ENCODE assay signal across 18 cellular contexts in the genomic region with DNA sequence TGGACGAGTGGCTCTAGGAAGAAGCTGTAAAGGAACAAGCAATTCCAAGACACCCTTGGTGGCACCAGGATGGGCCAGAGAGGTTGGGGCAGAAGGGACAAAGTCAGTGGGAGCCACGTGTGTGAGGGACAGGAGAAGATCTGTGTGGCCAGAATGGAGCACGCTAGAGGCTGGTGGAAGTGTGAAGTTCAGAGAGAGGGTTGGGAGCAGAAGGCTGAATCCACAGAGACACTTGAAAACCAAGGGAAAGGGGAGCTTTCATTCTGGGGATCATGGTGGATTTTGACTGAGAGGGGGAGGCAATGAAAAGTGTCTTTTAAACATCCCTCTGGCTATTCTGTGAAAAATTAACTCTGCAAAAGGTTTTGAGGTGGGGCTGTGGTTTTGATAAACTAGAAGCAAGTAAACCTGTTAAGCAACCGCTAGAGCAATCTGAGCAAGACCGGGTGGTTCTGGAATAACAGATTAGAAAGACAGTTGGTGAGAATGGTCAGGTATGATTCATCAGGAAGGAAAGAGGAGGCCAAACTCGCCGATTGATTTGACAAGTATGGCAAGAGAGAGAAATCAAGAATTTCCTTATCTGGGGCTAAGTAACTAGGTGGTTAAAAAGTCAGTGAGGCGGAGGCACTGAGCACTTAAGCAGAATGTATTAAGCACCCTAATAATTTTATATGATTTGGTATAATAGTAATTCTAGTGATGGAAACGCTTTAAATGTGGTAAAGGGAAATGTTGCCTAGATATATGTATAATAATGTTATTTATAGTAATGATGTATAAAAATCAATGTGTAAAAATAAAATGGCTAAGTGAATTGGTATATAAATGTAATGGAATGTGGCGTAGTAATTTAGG.
DNase-seq lines count a peak whose midpoint lies in the region; ATAC-seq, FAIRE-seq and TF ChIP-seq lines count a peak whose summit lies in the region.
"Had no signal": no experiment of that assay in that cellular context is flagged by ENCODE, and none has a peak within 500 bp of the region (broad histone marks: within the 10 kb centered on the region; RNA-seq: fewer than 3 reads in every experiment).

No MANE protein-coding gene starts in this region.

- H3K9me3 ChIP-seq in astrocyte (ENCODE audit: insufficient read depth, low read depth, low read length): no peaks in the 10 kb centered on the region
- H3K9me3 ChIP-seq in naive thymus-derived CD4-positive, alpha-beta T cell (ENCODE audit: control insufficient read depth in 2 of 3, low read length in 3 of 3): no peaks in the 10 kb centered on the region
- H3K9me3 ChIP-seq: spleen had no signal

- H3K4me1 ChIP-seq in astrocyte (ENCODE audit: insufficient read depth, low read length): no peaks in the 10 kb centered on the region
- no peaks in the 10 kb centered on the region for H3K4me1 ChIP-seq in naive thymus-derived CD4-positive, alpha-beta T cell (ENCODE audit: control insufficient read depth in 2 of 2, insufficient read depth in 2 of 2, low read length in 2 of 2)
- H3K4me1 ChIP-seq: spleen had no signal

- intact Hi-C loops in naive thymus-derived CD4-positive, alpha-beta T cell (cut with micrococcal nuclease): no loop called here

- ATAC-seq in GM18909 (IDR thresholded peaks at IDR 0.05; ENCODE audit: poor library complexity, unreplicated experiment) (peak; percentile 70), GM18502 (IDR thresholded peaks at IDR 0.05; ENCODE audit: poor library complexity, unreplicated experiment) (no peak)
- no peak for ATAC-seq in naive thymus-derived CD4-positive, alpha-beta T cell
- ATAC-seq: SK-N-SH treated with all-trans-retinoic acid at 6 μM for 48 hours had no signal

- no peak overlapping the region for H2AFZ ChIP-seq in astrocyte (ENCODE audit: low read depth, low read length)

- H3K27ac ChIP-seq in astrocyte (ENCODE audit: low read depth, low read length): no peak overlapping the region
- no peak overlapping the region for H3K27ac ChIP-seq in naive thymus-derived CD4-positive, alpha-beta T cell (ENCODE audit: low read depth, low read length)
- H3K27ac ChIP-seq: spleen, WERI-Rb-1 had no signal

- no peak overlapping the region for H3K4me3 Mint-ChIP-seq in astrocyte (ENCODE audit: unreplicated experiment)
- no peak overlapping the region for H3K4me3 Mint-ChIP-seq in naive thymus-derived CD4-positive, alpha-beta T cell
- no peak overlapping the region for H3K4me3 Mint-ChIP-seq in chondrocyte (ENCODE audit: unreplicated experiment)
- H3K4me3 Mint-ChIP-seq: immature natural killer cell had no signal

- no peak overlapping the region for H3K4me2 ChIP-seq in astrocyte (ENCODE audit: low read length)

- no peaks in the 10 kb centered on the region for H3K79me2 ChIP-seq in astrocyte (ENCODE audit: insufficient read depth, low read length)

- no peaks in the 10 kb centered on the region for H3K27me3 ChIP-seq in astrocyte (ENCODE audit: insufficient read depth, low read length)
- peaks cover 0 to 3% of the 10 kb centered on the region in 2 donors for H3K27me3 ChIP-seq in naive thymus-derived CD4-positive, alpha-beta T cell (ENCODE audit: control insufficient read depth in 2 of 2, insufficient read depth in 2 of 2, low read length in 2 of 2)
- H3K27me3 ChIP-seq: spleen had no signal

- no peak for FAIRE-seq in astrocyte (lab: Jason Lieb, UNC)
- FAIRE-seq: frontal cortex had no signal

- CTCF ChIA-PET in naive thymus-derived CD4-positive, alpha-beta T cell (lab: Charles Lee): no interaction called here

- H3K9me3 Mint-ChIP-seq in astrocyte (ENCODE audit: unreplicated experiment) (no peaks in the 10 kb centered on the region), chondrocyte (ENCODE audit: low read depth) (no peaks in the 10 kb centered on the region)
- peaks cover 0 to 3% (median 0%) of the 10 kb centered on the region in 11 donors for H3K9me3 Mint-ChIP-seq in naive thymus-derived CD4-positive, alpha-beta T cell

- H3K9ac ChIP-seq in astrocyte (ENCODE audit: low read length): no peak overlapping the region

- no peak overlapping the region for H3K4me3 ChIP-seq in astrocyte (ENCODE audit: insufficient read depth, low read depth, low read length)
- no peak overlapping the region for H3K4me3 ChIP-seq in naive thymus-derived CD4-positive, alpha-beta T cell (ENCODE audit: low read length)
- H3K4me3 ChIP-seq: spleen had no signal

- H3K36me3 Mint-ChIP-seq in astrocyte (ENCODE audit: low read depth, unreplicated experiment) (peaks cover 2% of the 10 kb centered on the region), chondrocyte (ENCODE audit: low read depth) (no peaks in the 10 kb centered on the region)
- H3K36me3 Mint-ChIP-seq in naive thymus-derived CD4-positive, alpha-beta T cell: no peaks in the 10 kb centered on the region
- H3K36me3 Mint-ChIP-seq: immature natural killer cell had no signal

- TF ChIP-seq CTCF in astrocyte (IDR thresholded peaks at IDR 0.05; ENCODE audit: insufficient read depth, low read depth, low read length) (no peak), chondrocyte (IDR thresholded peaks at IDR 0.05) (no peak)

- H3K36me3 ChIP-seq in astrocyte (ENCODE audit: insufficient read depth, low read length): no peaks in the 10 kb centered on the region
- H3K36me3 ChIP-seq in naive thymus-derived CD4-positive, alpha-beta T cell (ENCODE audit: control insufficient read depth in 2 of 3, insufficient read depth in 3 of 3, low read length in 3 of 3): no peaks in the 10 kb centered on the region
- H3K36me3 ChIP-seq: spleen, WERI-Rb-1 had no signal

- DNase-seq in Kasumi-1 (lab: John Stamatoyannopoulos, UW) (peak; percentile 18 to 33), astrocyte (ENCODE audit: low read depth) (peak; percentile 3), kidney tubule cell (ENCODE audit: low spot score) (peak; percentile 86), superior temporal gyrus (ENCODE audit: extremely low spot score) (no peak), chondrocyte (ENCODE audit: low spot score) (no peak)
- DNase-seq in naive thymus-derived CD4-positive, alpha-beta T cell: no peak
- DNase-seq: activated effector memory CD4-positive, alpha-beta T cell treated with Interleukin-2 at 50 U/mL for 16 hours; aorta; H7; immature natural killer cell; NCI-H2171; posterior cingulate gyrus; spleen; WERI-Rb-1 had no signal

- POLR2A ChIA-PET in naive thymus-derived CD4-positive, alpha-beta T cell (lab: Charles Lee): no interaction called here

- H3K27me3 Mint-ChIP-seq in astrocyte (ENCODE audit: low read depth, unreplicated experiment): no peaks in the 10 kb centered on the region
- peaks cover 0 to 19% (median 0%) of the 10 kb centered on the region in 5 donors for H3K27me3 Mint-ChIP-seq in naive thymus-derived CD4-positive, alpha-beta T cell
- peaks cover 1% of the 10 kb centered on the region for H3K27me3 Mint-ChIP-seq in chondrocyte (ENCODE audit: low read depth)

- H3K4me1 Mint-ChIP-seq in astrocyte (ENCODE audit: low read depth, unreplicated experiment): peaks cover 10% of the 10 kb centered on the region
- H3K4me1 Mint-ChIP-seq in naive thymus-derived CD4-positive, alpha-beta T cell: no peaks in the 10 kb centered on the region
- no peaks in the 10 kb centered on the region for H3K4me1 Mint-ChIP-seq in chondrocyte (ENCODE audit: low read depth)
- H3K4me1 Mint-ChIP-seq: immature natural killer cell had no signal

- no peak overlapping the region for H3K27ac Mint-ChIP-seq in astrocyte (ENCODE audit: unreplicated experiment)
- no peak overlapping the region for H3K27ac Mint-ChIP-seq in naive thymus-derived CD4-positive, alpha-beta T cell
- no peak overlapping the region for H3K27ac Mint-ChIP-seq in chondrocyte (ENCODE audit: unreplicated experiment)
- H3K27ac Mint-ChIP-seq: immature natural killer cell had no signal

- H4K20me1 ChIP-seq in astrocyte (ENCODE audit: insufficient read depth, low read length): no peaks in the 10 kb centered on the region

Comparison
In these comparisons a context has a peak if more than half of its experiments do, and no peak if none do; other contexts are left out.
1. DNase-seq: peak in Kasumi-1 (2 of 2), astrocyte (single experiment) and kidney tubule cell (single experiment); none in naive thymus-derived CD4-positive, alpha-beta T cell (0 of 9), superior temporal gyrus (single experiment) and chondrocyte (single experiment).